29 cellular contexts compared by ENCODE assay signal in the genomic region with DNA sequence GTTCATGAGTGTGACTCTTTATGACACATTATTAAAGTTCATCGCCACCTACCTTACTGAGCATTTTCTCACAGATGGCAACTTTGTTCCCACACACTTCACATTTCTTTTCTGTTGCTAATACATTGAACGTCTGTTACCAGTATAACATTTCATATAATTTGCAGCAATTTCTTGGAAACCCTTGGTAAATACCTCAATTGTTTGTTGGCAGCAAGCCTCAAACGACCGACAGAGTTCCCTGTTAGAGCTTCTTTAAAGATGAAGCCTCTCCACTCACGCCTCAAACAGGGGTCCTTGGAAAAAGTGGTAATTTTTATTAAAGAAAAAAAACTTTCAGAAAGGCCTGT. TPM values are rescaled to one million over a fixed set of nuclear protein-coding genes. Genes with fewer than 3 reads are reported as not detected.
A peak's percentile ranks its signal among the peaks of the same experiment; 100 is the strongest.
DNase-seq lines count a peak whose midpoint lies in the region; ATAC-seq, FAIRE-seq and TF ChIP-seq lines count a peak whose summit lies in the region.
"Had no signal": no experiment of that assay in that cellular context is flagged by ENCODE, and none has a peak within 500 bp of the region (broad histone marks: within the 10 kb centered on the region; RNA-seq: fewer than 3 reads in every experiment).

No MANE protein-coding gene starts in this region.

- no peaks in the 10 kb centered on the region for H3K27me3 ChIP-seq in Loucy (ENCODE audit: insufficient read depth, low read length, poor library complexity, severe bottlenecking)
- H3K27me3 ChIP-seq in K562 (ENCODE audit: control insufficient read depth in 2 of 2, insufficient read depth in 2 of 2, low read length in 2 of 2) = no peaks in the 10 kb centered on the region
- H3K27me3 ChIP-seq: right lobe of liver, thyroid gland had no signal

- peaks cover 10% of the 10 kb centered on the region for H4K20me1 ChIP-seq in Loucy (ENCODE audit: insufficient read depth, low read length, poor library complexity, severe bottlenecking)
- H4K20me1 ChIP-seq in K562 (replicated peaks; ENCODE audit: control insufficient read depth, insufficient read depth, low read length) = peaks cover 11% of the 10 kb centered on the region; the same call in 1 of the 2 replicates

- DNase-seq in activated naive CD8-positive, alpha-beta T cell treated with anti-CD3 and anti-CD28 coated beads for 36 hours = no peak
- DNase-seq in K562 (ENCODE audit: extremely low read depth in 1 of 4, low spot score in 3 of 4) (no peak), NOMO-1 treated with DMSO at 0.1 percent for 48 hours (lab: John Stamatoyannopoulos, UW; ENCODE audit: unreplicated experiment) (no peak)
- no peak for DNase-seq in stimulated activated effector memory CD8-positive, alpha-beta T cell treated with anti-CD3 and anti-CD28 coated beads, Interleukin-12 subunit alpha, Interleukin-12 subunit beta, amount 100 ng/mL, for 72 hours (ENCODE audit: low spot score in 2 of 2)
- DNase-seq in stimulated activated naive CD4-positive, alpha-beta T cell (lab: John Stamatoyannopoulos, UW) = no peak
- DNase-seq: activated T-cell treated with anti-CD3 and anti-CD28 coated beads for 4 hours; central memory CD4-positive, alpha-beta T cell; cortex of kidney; effector memory CD8-positive, alpha-beta T cell; foreskin melanocyte; H7; hippocampal formation; naive thymus-derived CD8-positive, alpha-beta T cell; NCI-H2107; NCI-H510A treated with DMSO at 0.1 percent for 48 hours; nucleus accumbens; Right ventricle myocardium superior; stimulated activated CD4-positive, alpha-beta T cell treated with anti-CD3 and anti-CD28 coated beads, Interleukin-12 subunit alpha, Interleukin-12 subunit beta, amount 100 ng/mL, for 4 hours; stimulated activated CD4-positive, alpha-beta T cell treated with anti-CD3 and anti-CD28 coated beads, Interleukin-2, amount 100 ng/mL, for 48 hours had no signal

- no peak for TF ChIP-seq POLR2A in K562 (conservative IDR thresholded peaks at IDR 0.05)

- no peak for FAIRE-seq in K562 (lab: Jason Lieb, UNC)
- FAIRE-seq: GM12892 had no signal

- no peak for TF ChIP-seq RAD21 in K562 (CRISPR knock-in tag; conservative IDR thresholded peaks at IDR 0.05 in 1 of 2, IDR thresholded peaks at IDR 0.05 in 1 of 2)

- CTCF ChIA-PET in K562 (lab: Yijun Ruan, JAX; ENCODE audit: low intra/inter-chr PET ratio) = interaction anchor here (0.9 to 3.9 kb wide), 2 partner anchors 167 to 240 kb away, joined by 3 to 29 read pairs; no protein-coding TSS in a partner anchor

- in situ Hi-C loops in K562 (cut with MboI) = loop anchor here (5.0 to 25.0 kb wide), 4 partner anchors 168 to 618 kb away; a partner anchor contains a TSS

- 0 out of 2 replicates have a peak, but pooled peaks cover 6% of the 10 kb centered on the region for H3F3A ChIP-seq in Loucy (ENCODE audit: low read depth)

- no peaks in the 10 kb centered on the region for H3K9me2 ChIP-seq in Loucy (replicated peaks; ENCODE audit: low read depth, low read length)

- 21% methylated on average over 5 of the region's 5 CpGs for WGBS in K562 (ENCODE audit: insufficient coverage, low coverage, missing lambda C conversion rate)

- no peaks in the 10 kb centered on the region for H3K9me3 ChIP-seq in Loucy (ENCODE audit: insufficient read depth, low read depth, low read length)
- H3K9me3 ChIP-seq in K562 (replicated peaks; ENCODE audit: control insufficient read depth, insufficient read depth, low read depth, low read length) = no peaks in the 10 kb centered on the region
- H3K9me3 ChIP-seq: prostate gland, right lobe of liver, thyroid gland had no signal

- no peaks in the 10 kb centered on the region for H3K36me3 ChIP-seq in Loucy (ENCODE audit: insufficient read depth, low read length)
- H3K36me3 ChIP-seq in K562 (ENCODE audit: control insufficient read depth, insufficient read depth, low read length) = no peaks in the 10 kb centered on the region
- H3K36me3 ChIP-seq: prostate gland, right lobe of liver, thyroid gland had no signal

- H3K4me1 ChIP-seq in Loucy (ENCODE audit: insufficient read depth, low read length, poor library complexity, severe bottlenecking) (peaks cover 35% of the 10 kb centered on the region), K562 (replicated peaks in 1 of 2; ENCODE audit: control insufficient read depth in 2 of 2, insufficient read depth in 2 of 2, low read length in 2 of 2) (peaks cover 22 to 25% of the 10 kb centered on the region in 2 experiments)
- H3K4me1 ChIP-seq: prostate gland had no signal

- peaks cover 33% of the 10 kb centered on the region for H3K4me1 Mint-ChIP-seq in activated naive CD8-positive, alpha-beta T cell (ENCODE audit: low read depth)
- peaks cover 38% of the 10 kb centered on the region for H3K4me1 Mint-ChIP-seq in activated naive CD8-positive, alpha-beta T cell treated with anti-CD3 and anti-CD28 coated beads for 36 hours
- peaks cover 29% of the 10 kb centered on the region for H3K4me1 Mint-ChIP-seq in stimulated activated effector memory CD8-positive, alpha-beta T cell treated with anti-CD3 and anti-CD28 coated beads, Interleukin-12 subunit alpha, Interleukin-12 subunit beta, amount 100 ng/mL, for 72 hours

- H2AFZ ChIP-seq in Loucy (ENCODE audit: low read length) (no peak overlapping the region), K562 (ENCODE audit: low read depth, low read length) (peak overlapping the region; percentile 11; the same call in 1 of the 2 replicates)

- H3K27ac Mint-ChIP-seq in activated naive CD8-positive, alpha-beta T cell = peak overlapping the region; percentile 46
- H3K27ac Mint-ChIP-seq in activated naive CD8-positive, alpha-beta T cell treated with anti-CD3 and anti-CD28 coated beads for 36 hours = no peak overlapping the region
- H3K27ac Mint-ChIP-seq in stimulated activated effector memory CD8-positive, alpha-beta T cell treated with anti-CD3 and anti-CD28 coated beads, Interleukin-12 subunit alpha, Interleukin-12 subunit beta, amount 100 ng/mL, for 72 hours = peak overlapping the region; percentile 26
- H3K27ac Mint-ChIP-seq: effector memory CD8-positive, alpha-beta T cell; naive thymus-derived CD8-positive, alpha-beta T cell had no signal

- peak overlapping the region; percentile 28 for H3K9ac ChIP-seq in Loucy (ENCODE audit: low read depth, low read length, poor library complexity, severe bottlenecking)
- H3K9ac ChIP-seq in K562 (ENCODE audit: insufficient read depth in 1 of 2, low read depth in 2 of 2, low read length in 2 of 2) = no peak overlapping the region
- H3K9ac ChIP-seq: KMS-11 had no signal

- POLR2A ChIA-PET in K562 (lab: Yijun Ruan, JAX) = interaction anchor here (1.0 to 2.3 kb wide), 4 partner anchors 10 to 247 kb away, joined by 4 to 16 read pairs (median 5); no protein-coding TSS in a partner anchor

- H3K79me2 ChIP-seq in Loucy (ENCODE audit: insufficient read depth, low read length) = peaks cover 24% of the 10 kb centered on the region
- peaks cover 10% of the 10 kb centered on the region for H3K79me2 ChIP-seq in K562 (ENCODE audit: control insufficient read depth, insufficient read depth, low read length)

- TF ChIP-seq CTCF in Loucy (conservative IDR thresholded peaks at IDR 0.05; ENCODE audit: low read length) (no peak), K562 (IDR thresholded peaks at IDR 0.05 in 2 of 3, conservative IDR thresholded peaks at IDR 0.05 in 1 of 3; ENCODE audit: insufficient read depth in 2 of 3, low read depth in 1 of 3, low read length in 3 of 3) (no peak)

- TF ChIP-seq EP300 in K562 (IDR thresholded peaks at IDR 0.05; ENCODE audit: low read length) = no peak

- BruUV-seq in K562 (replicated peaks; lab: Mats Ljungman, UMichigan) = no TSS peak

- H3K27ac ChIP-seq in K562 (ENCODE audit: extremely low read depth, low read depth, low read length) = no peak overlapping the region
- H3K27ac ChIP-seq: HL-60, KMS-11, prostate gland, right lobe of liver, thyroid gland had no signal

- H3K4me2 ChIP-seq in Loucy (ENCODE audit: low read depth, low read length, poor library complexity, severe bottlenecking) (peak overlapping the region; percentile 25), K562 (ENCODE audit: insufficient read depth, low read length) (peak overlapping the region; percentile 23; the same call in 1 of the 2 replicates)
- H3K4me2 ChIP-seq: KMS-11 had no signal

- no peak for ATAC-seq in K562
- no peak for ATAC-seq in stimulated activated effector memory CD8-positive, alpha-beta T cell treated with anti-CD3 and anti-CD28 coated beads, Interleukin-12 subunit alpha, Interleukin-12 subunit beta, amount 100 ng/mL, for 72 hours
- ATAC-seq: effector memory CD8-positive, alpha-beta T cell; naive thymus-derived CD8-positive, alpha-beta T cell; Panc1; SK-N-SH treated with all-trans-retinoic acid at 6 μM for 48 hours had no signal

- peak overlapping the region; percentile 13 for H3K4me3 Mint-ChIP-seq in activated naive CD8-positive, alpha-beta T cell
- H3K4me3 Mint-ChIP-seq in activated naive CD8-positive, alpha-beta T cell treated with anti-CD3 and anti-CD28 coated beads for 36 hours = no peak overlapping the region
- H3K4me3 Mint-ChIP-seq in stimulated activated effector memory CD8-positive, alpha-beta T cell treated with anti-CD3 and anti-CD28 coated beads, Interleukin-12 subunit alpha, Interleukin-12 subunit beta, amount 100 ng/mL, for 72 hours = peak overlapping the region; percentile 23
- H3K4me3 Mint-ChIP-seq: effector memory CD8-positive, alpha-beta T cell; naive thymus-derived CD8-positive, alpha-beta T cell had no signal

- no peaks in the 10 kb centered on the region for H3K9me3 Mint-ChIP-seq in activated naive CD8-positive, alpha-beta T cell (ENCODE audit: low read depth)
- H3K9me3 Mint-ChIP-seq in activated naive CD8-positive, alpha-beta T cell treated with anti-CD3 and anti-CD28 coated beads for 36 hours = no peaks in the 10 kb centered on the region
- H3K9me3 Mint-ChIP-seq in stimulated activated effector memory CD8-positive, alpha-beta T cell treated with anti-CD3 and anti-CD28 coated beads, Interleukin-12 subunit alpha, Interleukin-12 subunit beta, amount 100 ng/mL, for 72 hours = no peaks in the 10 kb centered on the region
- H3K9me3 Mint-ChIP-seq: effector memory CD8-positive, alpha-beta T cell; naive thymus-derived CD8-positive, alpha-beta T cell had no signal

- peaks cover 3% of the 10 kb centered on the region for H3K36me3 Mint-ChIP-seq in activated naive CD8-positive, alpha-beta T cell
- peaks cover 8% of the 10 kb centered on the region for H3K36me3 Mint-ChIP-seq in activated naive CD8-positive, alpha-beta T cell treated with anti-CD3 and anti-CD28 coated beads for 36 hours
- H3K36me3 Mint-ChIP-seq in stimulated activated effector memory CD8-positive, alpha-beta T cell treated with anti-CD3 and anti-CD28 coated beads, Interleukin-12 subunit alpha, Interleukin-12 subunit beta, amount 100 ng/mL, for 72 hours = peaks cover 25% of the 10 kb centered on the region

- H3K9me1 ChIP-seq in K562 (ENCODE audit: control insufficient read depth, insufficient read depth, low read length) = no peaks in the 10 kb centered on the region

- no peak overlapping the region for H3K4me3 ChIP-seq in Loucy (ENCODE audit: low read length, poor library complexity, severe bottlenecking)
- H3K4me3 ChIP-seq in K562 = no peak overlapping the region
- H3K4me3 ChIP-seq: prostate gland, right lobe of liver, thyroid gland had no signal

- H3K27me3 Mint-ChIP-seq in activated naive CD8-positive, alpha-beta T cell = peaks cover 2% of the 10 kb centered on the region
- peaks cover 9% of the 10 kb centered on the region for H3K27me3 Mint-ChIP-seq in activated naive CD8-positive, alpha-beta T cell treated with anti-CD3 and anti-CD28 coated beads for 36 hours

- intact Hi-C loops in K562 (cut with micrococcal nuclease) = loop anchor here (1.0 to 10.0 kb wide), 4 partner anchors 118 to 630 kb away; a partner anchor contains a TSS

RNA-seq across cellular contexts. Expression of a gene that starts 3.2 kb away (rescaled TPM):
- 10 to 100 TPM; 35.5 to 37.0 TPM for total RNA-seq in activated naive CD8-positive, alpha-beta T cell treated with anti-CD3 and anti-CD28 coated beads for 36 hours
- 29.6 and 50.1 TPM in 2 replicates for total RNA-seq in K562 (2011; cell fraction: chromatin; rRNA removed; ENCODE audit: low replicate concordance)
- total RNA-seq in K562 (2011; cell fraction: nucleolus; rRNA removed) = 21.4 and 23.2 TPM in 2 replicates
- total RNA-seq in K562 (2011; cell fraction: nucleoplasm; rRNA removed) = 37.2 and 50.9 TPM in 2 replicates
- total RNA-seq in K562 (2014; rRNA removed) = 7.7 and 9.0 TPM in 2 replicates
- 13.4 and 17.1 TPM in 2 replicates for total RNA-seq in K562 (2014; rRNA removed; fragmentation: Illumina TruSeq; extraction: Trizol)
- 13.4 and 14.5 TPM in 2 replicates for total RNA-seq in K562 (2015; rRNA removed; fragmentation: Illumina TruSeq; extraction: Trizol)
- 14.7 and 16.4 TPM in 2 replicates for total RNA-seq in K562 (2021)
- 11.1 and 14.6 TPM in 2 replicates for polyA plus RNA-seq in K562 (2011; rRNA removed)
- polyA plus RNA-seq in K562 (2011; cell fraction: cytosol; rRNA removed) = 7.1 and 9.9 TPM in 2 replicates
- 7.7 and 8.3 TPM in 2 replicates for polyA plus RNA-seq in K562 (2011; cell fraction: nucleus; rRNA removed)
- polyA plus RNA-seq in K562 (2012) = 9.1 and 9.7 TPM in 2 replicates
- 12.8 and 14.9 TPM in 2 replicates for polyA plus RNA-seq in K562 (2014; fragmentation: Illumina TruSeq; extraction: Trizol)
- polyA plus RNA-seq in K562 (2014; fragmentation: Nextera tagmentation; extraction: Ambion mirVana) = 10 to 100 TPM in 1 of 2 experiments, 1 to 10 TPM in 1; 7.0 to 11.1 TPM
- polyA plus RNA-seq in K562 (2014; rRNA removed) = 9.0 and 9.2 TPM in 2 replicates
- polyA minus RNA-seq in K562 (2011; rRNA and poly(A)+ RNA removed) = 24.8 and 27.9 TPM in 2 replicates
- 14.9 and 16.7 TPM in 2 replicates for polyA minus RNA-seq in K562 (2011; cell fraction: cytosol; rRNA and poly(A)+ RNA removed)
- polyA minus RNA-seq in K562 (2011; cell fraction: nucleus; rRNA and poly(A)+ RNA removed) = 5.0 and 7.9 TPM in 2 replicates

RNA-seq across cellular contexts. Expression of a gene that starts 22.2 kb away (rescaled TPM):
- 10 to 100 TPM; 27.3 to 29.4 TPM for total RNA-seq in activated naive CD8-positive, alpha-beta T cell treated with anti-CD3 and anti-CD28 coated beads for 36 hours
- total RNA-seq in K562 (2011; cell fraction: chromatin; rRNA removed; ENCODE audit: low replicate concordance) = 53.9 and 71.0 TPM in 2 replicates
- 72.0 and 80.9 TPM in 2 replicates for total RNA-seq in K562 (2011; cell fraction: nucleolus; rRNA removed)
- 87.4 and 90.5 TPM in 2 replicates for total RNA-seq in K562 (2011; cell fraction: nucleoplasm; rRNA removed)
- total RNA-seq in K562 (2014; rRNA removed) = 51.6 and 56.9 TPM in 2 replicates
- total RNA-seq in K562 (2014; rRNA removed; fragmentation: Illumina TruSeq; extraction: Trizol) = 57.2 and 59.6 TPM in 2 replicates
- 45.5 and 47.9 TPM in 2 replicates for total RNA-seq in K562 (2015; rRNA removed; fragmentation: Illumina TruSeq; extraction: Trizol)
- 37.9 and 39.6 TPM in 2 replicates for total RNA-seq in K562 (2021)
- 46.5 and 55.8 TPM in 2 replicates for polyA plus RNA-seq in K562 (2011; rRNA removed)
- polyA plus RNA-seq in K562 (2011; cell fraction: cytosol; rRNA removed) = 30.6 and 48.2 TPM in 2 replicates
- polyA plus RNA-seq in K562 (2011; cell fraction: nucleus; rRNA removed) = 18.7 and 26.8 TPM in 2 replicates
- polyA plus RNA-seq in K562 (2012) = 40.6 and 47.0 TPM in 2 replicates
- 42.1 and 43.0 TPM in 2 replicates for polyA plus RNA-seq in K562 (2014; fragmentation: Illumina TruSeq; extraction: Trizol)
- 10 to 100 TPM; 24.9 to 36.6 TPM for polyA plus RNA-seq in K562 (2014; fragmentation: Nextera tagmentation; extraction: Ambion mirVana)
- polyA plus RNA-seq in K562 (2014; rRNA removed) = 54.8 and 57.4 TPM in 2 replicates
- polyA minus RNA-seq in K562 (2011; rRNA and poly(A)+ RNA removed) = 34.8 and 38.5 TPM in 2 replicates
- polyA minus RNA-seq in K562 (2011; cell fraction: cytosol; rRNA and poly(A)+ RNA removed) = 8.6 and 8.9 TPM in 2 replicates
- 13.5 and 23.5 TPM in 2 replicates for polyA minus RNA-seq in K562 (2011; cell fraction: nucleus; rRNA and poly(A)+ RNA removed)

RNA-seq across cellular contexts. Expression of a gene that starts 40.0 kb away (rescaled TPM):
- total RNA-seq in activated naive CD8-positive, alpha-beta T cell treated with anti-CD3 and anti-CD28 coated beads for 36 hours = 100 to 1,000 TPM; 219 to 223 TPM
- total RNA-seq in K562 (2011; cell fraction: chromatin; rRNA removed; ENCODE audit: low replicate concordance) = 76.5 and 145 TPM in 2 replicates
- total RNA-seq in K562 (2011; cell fraction: nucleolus; rRNA removed) = 47.7 and 55.3 TPM in 2 replicates
- total RNA-seq in K562 (2011; cell fraction: nucleoplasm; rRNA removed) = 91.1 and 108 TPM in 2 replicates
- total RNA-seq in K562 (2014; rRNA removed) = 138 and 162 TPM in 2 replicates
- total RNA-seq in K562 (2014; rRNA removed; fragmentation: Illumina TruSeq; extraction: Trizol) = 78.1 and 97.1 TPM in 2 replicates
- total RNA-seq in K562 (2015; rRNA removed; fragmentation: Illumina TruSeq; extraction: Trizol) = 61.8 and 62.7 TPM in 2 replicates
- total RNA-seq in K562 (2021) = 152 and 166 TPM in 2 replicates
- polyA plus RNA-seq in K562 (2011; rRNA removed) = 224 and 245 TPM in 2 replicates
- 79.9 and 192 TPM in 2 replicates for polyA plus RNA-seq in K562 (2011; cell fraction: cytosol; rRNA removed)
- 123 and 248 TPM in 2 replicates for polyA plus RNA-seq in K562 (2011; cell fraction: nucleus; rRNA removed)
- 98.3 and 217 TPM in 2 replicates for polyA plus RNA-seq in K562 (2012)
- 189 and 206 TPM in 2 replicates for polyA plus RNA-seq in K562 (2014; fragmentation: Illumina TruSeq; extraction: Trizol)
- polyA plus RNA-seq in K562 (2014; fragmentation: Nextera tagmentation; extraction: Ambion mirVana) = 100 to 1,000 TPM; 212 to 214 TPM
- 229 and 233 TPM in 2 replicates for polyA plus RNA-seq in K562 (2014; rRNA removed)
- 101 and 108 TPM in 2 replicates for polyA minus RNA-seq in K562 (2011; rRNA and poly(A)+ RNA removed)
- 52.9 and 57.5 TPM in 2 replicates for polyA minus RNA-seq in K562 (2011; cell fraction: cytosol; rRNA and poly(A)+ RNA removed)
- 29.2 and 46.7 TPM in 2 replicates for polyA minus RNA-seq in K562 (2011; cell fraction: nucleus; rRNA and poly(A)+ RNA removed)
